Comparison of ENCODE assay signal across 1 cellular context in genomic region chr11:74748211-74749126, GRCh38.
TF ChIP-seq lines count a peak whose summit lies in the region.

TSS of gene RNF169 (plus strand) at chr11:74748849. CDS start at chr11:74748881, 32 bp downstream.

TF ChIP-seq in K562, 482 proteins besides CTCF, POLR2A, EP300 and RAD21 (continued from another document and continues in another):
- TF ChIP-seq AFF1 (IDR thresholded peaks at IDR 0.05; ENCODE audit: low read depth in 1 of 2, partially characterized antibody in 2 of 2) = peak in 1 of 2 experiments; percentile 93
- TF ChIP-seq SIN3B (IDR thresholded peaks at IDR 0.05; ENCODE audit: low read depth) = no peak
- TF ChIP-seq ZFX (CRISPR knock-in tag; IDR thresholded peaks at IDR 0.05) = peak; percentile 81
- TF ChIP-seq GATA2 (CRISPR knock-in tag; IDR thresholded peaks at IDR 0.05) = no peak
- TF ChIP-seq PML (IDR thresholded peaks at IDR 0.05; ENCODE audit: low read length) = 0 out of 2 replicates have a peak, but pooled peaks have one; percentile 46
- TF ChIP-seq CBX8 (IDR thresholded peaks at IDR 0.05; ENCODE audit: borderline replicate concordance, extremely low read depth, low read depth, low read length, poor library complexity, severe bottlenecking) = no peak
- TF ChIP-seq ZBTB43 (CRISPR knock-in tag; IDR thresholded peaks at IDR 0.05) = no peak
- TF ChIP-seq POLR3A (IDR thresholded peaks at IDR 0.05; ENCODE audit: borderline replicate concordance, extremely low read depth, insufficient read depth, insufficient read length) = no peak
- TF ChIP-seq SIN3A (IDR thresholded peaks at IDR 0.05; ENCODE audit: borderline replicate concordance in 2 of 2, control insufficient read depth in 1 of 2, low read depth in 2 of 2, low read length in 2 of 2) = 0 out of 4 replicates have a peak, but pooled peaks of 1 of the 2 experiments have one; percentile 55
- no peak for TF ChIP-seq ZNF518B (CRISPR knock-in tag; IDR thresholded peaks at IDR 0.05)
- TF ChIP-seq MTF1 (CRISPR knock-in tag; IDR thresholded peaks at IDR 0.05; ENCODE audit: borderline replicate concordance) = no peak
- no peak for TF ChIP-seq ZNF561 (CRISPR knock-in tag; conservative IDR thresholded peaks at IDR 0.05)
- no peak for TF ChIP-seq IRF1 (CRISPR knock-in tag; IDR thresholded peaks at IDR 0.05; ENCODE audit: borderline replicate concordance)
- TF ChIP-seq TCF7 (IDR thresholded peaks at IDR 0.05; ENCODE audit: borderline replicate concordance) = no peak
- peak; percentile 80 for TF ChIP-seq THAP12 (CRISPR knock-in tag; IDR thresholded peaks at IDR 0.05)
- TF ChIP-seq, protein P1, sequence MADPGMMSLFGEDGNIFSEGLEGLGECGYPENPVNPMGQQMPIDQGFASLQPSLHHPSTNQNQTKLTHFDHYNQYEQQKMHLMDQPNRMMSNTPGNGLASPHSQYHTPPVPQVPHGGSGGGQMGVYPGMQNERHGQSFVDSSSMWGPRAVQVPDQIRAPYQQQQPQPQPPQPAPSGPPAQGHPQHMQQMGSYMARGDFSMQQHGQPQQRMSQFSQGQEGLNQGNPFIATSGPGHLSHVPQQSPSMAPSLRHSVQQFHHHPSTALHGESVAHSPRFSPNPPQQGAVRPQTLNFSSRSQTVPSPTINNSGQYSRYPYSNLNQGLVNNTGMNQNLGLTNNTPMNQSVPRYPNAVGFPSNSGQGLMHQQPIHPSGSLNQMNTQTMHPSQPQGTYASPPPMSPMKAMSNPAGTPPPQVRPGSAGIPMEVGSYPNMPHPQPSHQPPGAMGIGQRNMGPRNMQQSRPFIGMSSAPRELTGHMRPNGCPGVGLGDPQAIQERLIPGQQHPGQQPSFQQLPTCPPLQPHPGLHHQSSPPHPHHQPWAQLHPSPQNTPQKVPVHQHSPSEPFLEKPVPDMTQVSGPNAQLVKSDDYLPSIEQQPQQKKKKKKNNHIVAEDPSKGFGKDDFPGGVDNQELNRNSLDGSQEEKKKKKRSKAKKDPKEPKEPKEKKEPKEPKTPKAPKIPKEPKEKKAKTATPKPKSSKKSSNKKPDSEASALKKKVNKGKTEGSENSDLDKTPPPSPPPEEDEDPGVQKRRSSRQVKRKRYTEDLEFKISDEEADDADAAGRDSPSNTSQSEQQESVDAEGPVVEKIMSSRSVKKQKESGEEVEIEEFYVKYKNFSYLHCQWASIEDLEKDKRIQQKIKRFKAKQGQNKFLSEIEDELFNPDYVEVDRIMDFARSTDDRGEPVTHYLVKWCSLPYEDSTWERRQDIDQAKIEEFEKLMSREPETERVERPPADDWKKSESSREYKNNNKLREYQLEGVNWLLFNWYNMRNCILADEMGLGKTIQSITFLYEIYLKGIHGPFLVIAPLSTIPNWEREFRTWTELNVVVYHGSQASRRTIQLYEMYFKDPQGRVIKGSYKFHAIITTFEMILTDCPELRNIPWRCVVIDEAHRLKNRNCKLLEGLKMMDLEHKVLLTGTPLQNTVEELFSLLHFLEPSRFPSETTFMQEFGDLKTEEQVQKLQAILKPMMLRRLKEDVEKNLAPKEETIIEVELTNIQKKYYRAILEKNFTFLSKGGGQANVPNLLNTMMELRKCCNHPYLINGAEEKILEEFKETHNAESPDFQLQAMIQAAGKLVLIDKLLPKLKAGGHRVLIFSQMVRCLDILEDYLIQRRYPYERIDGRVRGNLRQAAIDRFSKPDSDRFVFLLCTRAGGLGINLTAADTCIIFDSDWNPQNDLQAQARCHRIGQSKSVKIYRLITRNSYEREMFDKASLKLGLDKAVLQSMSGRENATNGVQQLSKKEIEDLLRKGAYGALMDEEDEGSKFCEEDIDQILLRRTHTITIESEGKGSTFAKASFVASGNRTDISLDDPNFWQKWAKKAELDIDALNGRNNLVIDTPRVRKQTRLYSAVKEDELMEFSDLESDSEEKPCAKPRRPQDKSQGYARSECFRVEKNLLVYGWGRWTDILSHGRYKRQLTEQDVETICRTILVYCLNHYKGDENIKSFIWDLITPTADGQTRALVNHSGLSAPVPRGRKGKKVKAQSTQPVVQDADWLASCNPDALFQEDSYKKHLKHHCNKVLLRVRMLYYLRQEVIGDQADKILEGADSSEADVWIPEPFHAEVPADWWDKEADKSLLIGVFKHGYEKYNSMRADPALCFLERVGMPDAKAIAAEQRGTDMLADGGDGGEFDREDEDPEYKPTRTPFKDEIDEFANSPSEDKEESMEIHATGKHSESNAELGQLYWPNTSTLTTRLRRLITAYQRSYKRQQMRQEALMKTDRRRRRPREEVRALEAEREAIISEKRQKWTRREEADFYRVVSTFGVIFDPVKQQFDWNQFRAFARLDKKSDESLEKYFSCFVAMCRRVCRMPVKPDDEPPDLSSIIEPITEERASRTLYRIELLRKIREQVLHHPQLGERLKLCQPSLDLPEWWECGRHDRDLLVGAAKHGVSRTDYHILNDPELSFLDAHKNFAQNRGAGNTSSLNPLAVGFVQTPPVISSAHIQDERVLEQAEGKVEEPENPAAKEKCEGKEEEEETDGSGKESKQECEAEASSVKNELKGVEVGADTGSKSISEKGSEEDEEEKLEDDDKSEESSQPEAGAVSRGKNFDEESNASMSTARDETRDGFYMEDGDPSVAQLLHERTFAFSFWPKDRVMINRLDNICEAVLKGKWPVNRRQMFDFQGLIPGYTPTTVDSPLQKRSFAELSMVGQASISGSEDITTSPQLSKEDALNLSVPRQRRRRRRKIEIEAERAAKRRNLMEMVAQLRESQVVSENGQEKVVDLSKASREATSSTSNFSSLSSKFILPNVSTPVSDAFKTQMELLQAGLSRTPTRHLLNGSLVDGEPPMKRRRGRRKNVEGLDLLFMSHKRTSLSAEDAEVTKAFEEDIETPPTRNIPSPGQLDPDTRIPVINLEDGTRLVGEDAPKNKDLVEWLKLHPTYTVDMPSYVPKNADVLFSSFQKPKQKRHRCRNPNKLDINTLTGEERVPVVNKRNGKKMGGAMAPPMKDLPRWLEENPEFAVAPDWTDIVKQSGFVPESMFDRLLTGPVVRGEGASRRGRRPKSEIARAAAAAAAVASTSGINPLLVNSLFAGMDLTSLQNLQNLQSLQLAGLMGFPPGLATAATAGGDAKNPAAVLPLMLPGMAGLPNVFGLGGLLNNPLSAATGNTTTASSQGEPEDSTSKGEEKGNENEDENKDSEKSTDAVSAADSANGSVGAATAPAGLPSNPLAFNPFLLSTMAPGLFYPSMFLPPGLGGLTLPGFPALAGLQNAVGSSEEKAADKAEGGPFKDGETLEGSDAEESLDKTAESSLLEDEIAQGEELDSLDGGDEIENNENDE (IDR thresholded peaks at IDR 0.05; ENCODE audit: low read depth, low read length) = no peak
- no peak for TF ChIP-seq ZC3H8 (IDR thresholded peaks at IDR 0.05)
- TF ChIP-seq ILK (tag; IDR thresholded peaks at IDR 0.05; ENCODE audit: borderline replicate concordance, low read depth) = no peak
- no peak for TF ChIP-seq YBX1 (IDR thresholded peaks at IDR 0.05)
- no peak for TF ChIP-seq ZEB2 (IDR thresholded peaks at IDR 0.05)
- TF ChIP-seq HMG20A (CRISPR knock-in tag; conservative IDR thresholded peaks at IDR 0.05) = no peak
- TF ChIP-seq HEY1 (CRISPR knock-in tag; IDR thresholded peaks at IDR 0.05; ENCODE audit: borderline replicate concordance) = no peak
- no peak for TF ChIP-seq FOXA3 (CRISPR knock-in tag; conservative IDR thresholded peaks at IDR 0.05 in 1 of 2, IDR thresholded peaks at IDR 0.05 in 1 of 2)
- no peak for TF ChIP-seq BRCA1 (IDR thresholded peaks at IDR 0.05)
- TF ChIP-seq BRCA1 (CRISPR knock-in tag; IDR thresholded peaks at IDR 0.05) = no peak
